ENCODE assay signal across 22 cellular contexts in genomic region chr3:10447110-10447509, GRCh38. TPM values are rescaled to one million over a fixed set of nuclear protein-coding genes. Genes with fewer than 3 reads are reported as not detected.
"Had no signal": no experiment of that assay in that cellular context is flagged by ENCODE, and none has a peak within 500 bp of the region (broad histone marks: within the 10 kb centered on the region; RNA-seq: fewer than 3 reads in every experiment).

No MANE protein-coding gene starts in this region.

- H3K4me3 ChIP-seq: MG63, SJSA1, SK-N-MC had no signal

- H3K27me3 ChIP-seq: MG63 had no signal

- H3K36me3 ChIP-seq: MG63, SJSA1 had no signal

- ATAC-seq: HepG2 had no signal

- H3K27ac ChIP-seq: SJSA1, SK-N-MC had no signal

- DNase-seq: IMR-90, Karpas-422, KG1, MG63, NCI-H1092, NCI-H1105 treated with DMSO at 0.1 percent for 48 hours, NCI-H1436, NCI-H187, NCI-H2081 treated with DMSO at 0.1 percent for 48 hours, NCI-H2171, NCI-H226, NCI-H446, NCI-H510A, NCI-H524 treated with DMSO at 0.1 percent for 48 hours, NCI-H69, NCI-H774, Right ventricle myocardium superior, RPMI8226, SIG-M5 had no signal

- H3K4me1 ChIP-seq: SJSA1 had no signal

- H3K9me3 ChIP-seq: MG63, SJSA1 had no signal

RNA-seq across cellular contexts. Expression of gene ATP2B2, which starts 58.3 kb away (rescaled TPM):
- total RNA-seq: Right ventricle myocardium superior, SJSA1 had no signal
